ENCODE assay signal across 8 cellular contexts in the genomic region with DNA sequence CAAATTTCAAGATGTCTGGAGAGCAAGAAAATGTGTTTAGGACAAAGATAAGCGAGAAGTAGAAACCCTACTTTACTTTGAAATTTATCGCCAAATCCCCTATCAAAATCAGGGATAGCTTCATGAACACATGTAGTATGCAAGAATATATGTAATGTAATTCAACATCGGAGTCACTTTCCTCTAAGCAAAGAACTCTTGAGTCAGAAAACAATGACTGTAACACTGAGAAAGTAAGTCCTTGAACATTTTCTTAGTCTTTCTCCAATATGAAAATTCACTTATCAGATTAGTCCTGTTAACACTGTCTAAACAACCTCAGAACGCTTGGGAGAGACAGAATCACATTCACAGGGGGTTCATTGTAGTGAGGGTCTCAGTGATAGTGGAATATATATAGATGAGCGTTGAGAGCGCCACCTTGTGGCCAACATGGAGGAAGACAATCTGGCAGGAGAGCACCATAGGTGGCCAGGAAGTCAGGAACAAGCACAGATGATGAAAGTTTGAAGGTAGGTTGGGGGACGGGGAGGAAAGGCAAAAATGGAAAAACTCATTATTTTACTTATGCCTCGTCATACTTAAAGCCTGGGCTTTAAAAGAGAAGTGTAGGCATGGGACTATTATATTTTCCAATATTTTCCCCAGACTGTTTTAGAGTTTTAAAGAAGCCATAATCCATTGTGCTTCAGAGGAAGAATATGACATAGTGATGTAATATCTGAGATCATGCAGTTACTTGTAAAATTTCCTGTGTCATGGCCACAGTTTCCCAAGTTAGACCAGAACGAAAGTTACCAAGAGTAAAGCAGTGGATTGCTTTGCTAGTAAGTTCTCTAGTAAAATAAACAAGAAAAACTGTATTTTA.
DNase-seq lines count a peak whose midpoint lies in the region; ATAC-seq and TF ChIP-seq lines count a peak whose summit lies in the region.

No MANE protein-coding gene starts in this region.

- H3K27me3 ChIP-seq in HAP-1 (ENCODE audit: low read depth) (no peaks in the 10 kb centered on the region), RWPE2 (ENCODE audit: insufficient read depth, poor library complexity, severe bottlenecking) (no peaks in the 10 kb centered on the region), breast epithelium (no peaks in the 10 kb centered on the region)

- H3K27ac ChIP-seq in RWPE2 (ENCODE audit: poor library complexity, severe bottlenecking), result no peak overlapping the region
- H3K27ac ChIP-seq in breast epithelium, result no peak overlapping the region

- no peaks in the 10 kb centered on the region for H3K36me3 ChIP-seq in HAP-1 (replicated peaks)
- no peaks in the 10 kb centered on the region for H3K36me3 ChIP-seq in RWPE2 (ENCODE audit: low read depth)
- H3K36me3 ChIP-seq in breast epithelium, result no peaks in the 10 kb centered on the region

- H3K9me3 ChIP-seq in HAP-1, result no peaks in the 10 kb centered on the region; the same call in 1 of the 2 replicates
- no peaks in the 10 kb centered on the region for H3K9me3 ChIP-seq in RWPE2 (ENCODE audit: severe bottlenecking)
- H3K9me3 ChIP-seq in breast epithelium, result no peaks in the 10 kb centered on the region

- intact Hi-C loops in breast epithelium (cut with DNase I; ENCODE audit: low total_unique reads), result no loop called here

- DNase-seq in activated T-cell treated with anti-CD3 and anti-CD28 coated beads for 1 hour (ENCODE audit: low read depth), result peak; percentile 11
- no peak for DNase-seq in activated T-cell treated with anti-CD3 and anti-CD28 coated beads, Interleukin-2, amount 50 U/mL, for 1 hour
- peak; percentile 74 to 76 for DNase-seq in HAP-1 (ENCODE audit: low spot score in 2 of 2)
- no peak for DNase-seq in LNCaP clone FGC (ENCODE audit: low read depth)
- no peak for DNase-seq in RWPE2 (ENCODE audit: low spot score)
- no peak for DNase-seq in breast epithelium (ENCODE audit: low spot score in 2 of 2)
- peak; percentile 35 for DNase-seq in kidney glomerular epithelial cell (lab: John Stamatoyannopoulos, UW)
- peak; percentile 0 to 2 for DNase-seq in stimulated activated CD8-positive, alpha-beta memory T cell treated with anti-CD3 and anti-CD28 coated beads, Interleukin-4, amount 100 ng/mL, for 1 hour (ENCODE audit: low read depth in 2 of 2, low spot score in 1 of 2)

- H3K4me1 ChIP-seq in HAP-1 (no peaks in the 10 kb centered on the region), RWPE2 (ENCODE audit: insufficient read depth, poor library complexity, severe bottlenecking) (no peaks in the 10 kb centered on the region), breast epithelium (no peaks in the 10 kb centered on the region)

- in situ Hi-C loops in HAP-1 (cut with MboI; ENCODE audit: low sequenced_read_pairs), result loop anchor here (25.0 kb wide), 2 partner anchors 207 to 732 kb away; no protein-coding TSS in a partner anchor

- TF ChIP-seq CTCF in LNCaP clone FGC (IDR thresholded peaks at IDR 0.05; ENCODE audit: control insufficient read depth, extremely low read depth, insufficient read depth) (peak; percentile 89), RWPE2 (IDR thresholded peaks at IDR 0.05; ENCODE audit: poor library complexity, severe bottlenecking) (peak; percentile 96), breast epithelium (IDR thresholded peaks at IDR 0.05) (peak; percentile 52 to 72 (median 60))

- TF ChIP-seq POLR2A in breast epithelium (IDR thresholded peaks at IDR 0.05), result no peak

- H3K4me3 ChIP-seq in HAP-1, result no peak overlapping the region
- H3K4me3 ChIP-seq in LNCaP clone FGC (ENCODE audit: low read depth, low read length), result no peak overlapping the region
- no peak overlapping the region for H3K4me3 ChIP-seq in RWPE2 (ENCODE audit: severe bottlenecking)
- H3K4me3 ChIP-seq in breast epithelium, result no peak overlapping the region

- peak; percentile 86 for ATAC-seq in RWPE2 (ENCODE audit: low read depth)

Comparison
In these comparisons a context has a peak if more than half of its experiments do, and no peak if none do; other contexts are left out.
1. DNase-seq: peak in activated T-cell treated with anti-CD3 and anti-CD28 coated beads for 1 hour (single experiment), HAP-1 (2 of 2), kidney glomerular epithelial cell (single experiment) and stimulated activated CD8-positive, alpha-beta memory T cell treated with anti-CD3 and anti-CD28 coated beads, Interleukin-4, amount 100 ng/mL, for 1 hour (2 of 2); none in activated T-cell treated with anti-CD3 and anti-CD28 coated beads, Interleukin-2, amount 50 U/mL, for 1 hour (single experiment), LNCaP clone FGC (single experiment), RWPE2 (single experiment) and breast epithelium (0 of 2).
2. Peak in every context shown above with its lines, with median percentiles within 50 percentile points of each other: CTCF ChIP-seq.